In the genomic region with DNA sequence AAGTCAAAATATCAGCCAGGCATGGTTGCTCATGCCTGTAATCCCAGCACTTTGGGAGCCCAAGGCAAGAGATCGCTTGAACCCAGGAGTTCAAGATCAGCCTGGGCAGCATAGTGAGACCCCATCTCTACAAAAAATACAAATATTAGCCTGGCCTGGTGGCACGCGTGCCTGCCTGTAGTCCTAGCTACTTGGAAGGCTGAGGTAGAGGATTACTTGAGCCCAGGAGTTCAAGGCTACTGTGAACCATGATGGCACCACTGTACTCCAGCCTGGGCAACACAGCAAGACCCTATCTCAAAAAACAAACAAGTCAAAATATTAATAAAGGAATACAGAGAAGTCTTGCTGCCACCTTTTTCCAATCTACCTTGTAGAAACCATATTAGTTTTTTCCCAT, we compare ENCODE assay signal across 16 cellular contexts.
"Had no signal": no experiment of that assay in that cellular context is flagged by ENCODE, and none has a peak within 500 bp of the region (broad histone marks: within the 10 kb centered on the region; RNA-seq: fewer than 3 reads in every experiment).

No MANE protein-coding gene starts in this region.

- H3K27me3 Mint-ChIP-seq: effector memory CD8-positive, alpha-beta T cell; naive thymus-derived CD4-positive, alpha-beta T cell had no signal

- H3K4me3 ChIP-seq: esophagus muscularis mucosa, gastrocnemius medialis, heart right ventricle, right atrium auricular region had no signal

- H3K27me3 ChIP-seq: esophagus muscularis mucosa, gastrocnemius medialis, heart right ventricle, right atrium auricular region had no signal

- H3K4me3 Mint-ChIP-seq: effector memory CD8-positive, alpha-beta T cell; naive thymus-derived CD4-positive, alpha-beta T cell had no signal

- H3K27ac Mint-ChIP-seq: effector memory CD8-positive, alpha-beta T cell had no signal

- H3K4me1 ChIP-seq: gastrocnemius medialis had no signal

- ATAC-seq: effector memory CD8-positive, alpha-beta T cell; gastrocnemius medialis; heart right ventricle; naive thymus-derived CD4-positive, alpha-beta T cell had no signal

- H3K9me3 ChIP-seq: esophagus muscularis mucosa, gastrocnemius medialis, right atrium auricular region had no signal

- H3K9me3 Mint-ChIP-seq: effector memory CD8-positive, alpha-beta T cell; naive thymus-derived CD4-positive, alpha-beta T cell had no signal

- H3K27ac ChIP-seq: epithelial cell of prostate, esophagus muscularis mucosa, gastrocnemius medialis, right atrium auricular region had no signal

- FAIRE-seq: islet of Langerhans, small intestine had no signal

- DNase-seq: effector memory CD8-positive, alpha-beta T cell; gastrocnemius medialis; heart right ventricle; hypothalamus; kidney glomerular epithelial cell; mammary epithelial cell; naive thymus-derived CD4-positive, alpha-beta T cell; posterior cingulate gyrus; small intestine; stimulated activated CD4-positive, alpha-beta T cell treated with anti-CD3 and anti-CD28 coated beads, Interleukin-2, amount 100 ng/mL, for 48 hours; stimulated activated naive CD4-positive, alpha-beta T cell treated with Interleukin-2 at 50 U/mL for 16 hours; trophoblast cell had no signal
